Comparison of ENCODE assay signal across 15 cellular contexts in the genomic region with DNA sequence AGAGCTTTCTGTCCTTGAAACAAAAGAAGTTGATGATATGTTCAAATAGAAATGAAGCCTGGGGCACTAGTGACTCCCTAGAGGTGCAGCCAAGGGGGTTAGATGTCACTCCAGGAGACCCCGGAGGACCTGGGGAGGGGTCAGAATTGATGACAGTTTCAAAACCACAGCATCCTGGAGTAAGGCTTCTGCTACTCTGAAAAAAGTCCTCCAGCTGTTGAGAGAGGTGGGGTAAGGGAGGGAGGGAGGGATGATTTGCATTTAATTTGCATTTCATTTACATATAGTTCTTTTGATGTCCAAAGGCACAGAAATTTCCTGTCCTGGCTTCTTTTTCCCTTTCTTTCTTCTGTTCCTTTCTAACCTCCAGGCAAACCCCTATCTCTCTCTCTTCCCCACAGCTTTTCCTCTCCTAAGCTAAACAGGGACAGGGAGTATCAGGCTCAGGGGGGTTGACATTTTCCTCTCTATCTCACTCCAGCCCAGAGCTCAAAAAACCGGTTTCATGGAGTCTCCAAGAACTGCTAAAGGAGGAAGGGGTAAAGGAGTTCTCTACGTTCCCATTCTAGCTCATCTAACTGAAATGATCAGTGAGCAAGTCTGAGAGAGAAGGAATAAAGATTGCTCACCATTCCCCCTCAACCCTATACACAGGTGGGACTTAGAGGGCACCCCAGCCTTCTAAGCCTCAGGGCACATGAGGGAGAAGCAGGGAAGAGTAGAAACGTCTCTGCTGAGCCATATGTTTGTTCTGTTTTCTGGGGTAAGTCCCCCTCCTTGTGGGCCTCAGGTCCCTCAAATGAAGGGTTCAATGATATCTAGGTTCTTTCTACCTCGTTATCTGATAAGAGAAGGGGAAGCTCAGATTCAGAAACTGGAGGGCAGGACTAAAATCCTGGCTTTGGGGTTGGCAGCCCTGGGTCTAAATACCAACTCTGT. TPM values are rescaled to one million over a fixed set of nuclear protein-coding genes. Genes with fewer than 3 reads are reported as not detected.
DNase-seq lines count a peak whose midpoint lies in the region; ATAC-seq and TF ChIP-seq lines count a peak whose summit lies in the region.
"Had no signal": no experiment of that assay in that cellular context is flagged by ENCODE, and none has a peak within 500 bp of the region (broad histone marks: within the 10 kb centered on the region; RNA-seq: fewer than 3 reads in every experiment).

No MANE protein-coding gene starts in this region.

- H3K4me3 ChIP-seq in HCT116 (replicated peaks in 1 of 2; ENCODE audit: low read depth in 1 of 2, low read length in 2 of 2) (no peak overlapping the region), fibroblast of mammary gland (ENCODE audit: control insufficient read depth, low read depth, low read length) (no peak overlapping the region), prostate gland (no peak overlapping the region)

- H4K20me1 ChIP-seq in HCT116 (ENCODE audit: insufficient read depth): no peaks in the 10 kb centered on the region

- no peaks in the 10 kb centered on the region for H3K36me3 Mint-ChIP-seq in activated CD8-positive, alpha-beta memory T cell treated with anti-CD3 and anti-CD28 coated beads, Interleukin-2, amount 10 ng/mL, durations not matched to agents 7 days and 5 days
- H3K36me3 Mint-ChIP-seq: brain had no signal

- H3K9me3 Mint-ChIP-seq in activated CD8-positive, alpha-beta memory T cell treated with anti-CD3 and anti-CD28 coated beads, Interleukin-2, amount 10 ng/mL, durations not matched to agents 7 days and 5 days (ENCODE audit: low read depth): no peaks in the 10 kb centered on the region
- H3K9me3 Mint-ChIP-seq: T-helper 2 cell treated with Interferon-gamma antibody and Interleukin-4, amounts not matched to agents 5 μg/mL and 100 μg/mL, for 36 hours had no signal

- 37% methylated on average over 5 of the region's 5 CpGs for WGBS in prostate gland

- H2AFZ ChIP-seq in HCT116 (ENCODE audit: low read depth, low read length, poor library complexity, severe bottlenecking): no peak overlapping the region

- in situ Hi-C loops in Caki2 (cut with HindIII; ENCODE audit: low pct_unique_long_range_greater_than_20kb, low sequenced_read_pairs): no loop called here

- no peaks in the 10 kb centered on the region; the same call in 1 of the 2 replicates for H3K27me3 ChIP-seq in HCT116 (ENCODE audit: insufficient read depth, low read length)
- no peaks in the 10 kb centered on the region for H3K27me3 ChIP-seq in prostate gland (replicated peaks; ENCODE audit: insufficient read depth)

- TF ChIP-seq CTCF in HCT116 (IDR thresholded peaks at IDR 0.05 in 2 of 3, conservative IDR thresholded peaks at IDR 0.05 in 1 of 3; ENCODE audit: borderline replicate concordance in 1 of 3, insufficient read depth in 1 of 3, low read depth in 2 of 3, low read length in 2 of 3) (no peak), fibroblast of mammary gland (conservative IDR thresholded peaks at IDR 0.05; ENCODE audit: control insufficient read depth, insufficient read depth, low read depth, low read length) (no peak), GM10248 (IDR thresholded peaks at IDR 0.05; ENCODE audit: control extremely low read depth, extremely low read depth, low read depth, missing control alignments) (no peak), prostate gland (IDR thresholded peaks at IDR 0.05) (no peak)

- H3K9me3 ChIP-seq in HCT116 (ENCODE audit: control insufficient read depth in 1 of 2, insufficient read depth in 1 of 2, low read depth in 1 of 2, low read length in 2 of 2) (no peaks in the 10 kb centered on the region), prostate gland (no peaks in the 10 kb centered on the region)

- no peak overlapping the region for H3K4me2 ChIP-seq in HCT116 (ENCODE audit: low read length)

- no peak overlapping the region for H3K27ac Mint-ChIP-seq in activated CD8-positive, alpha-beta memory T cell treated with anti-CD3 and anti-CD28 coated beads, Interleukin-2, amount 10 ng/mL, durations not matched to agents 7 days and 5 days
- H3K27ac Mint-ChIP-seq: T-helper 2 cell treated with Interferon-gamma antibody and Interleukin-4, amounts not matched to agents 5 μg/mL and 100 μg/mL, for 36 hours had no signal

- TSS peak; percentile 98 for BruUV-seq in HCT116 (replicated peaks; lab: Mats Ljungman, UMichigan)

- H3K4me1 Mint-ChIP-seq in activated CD8-positive, alpha-beta memory T cell treated with anti-CD3 and anti-CD28 coated beads, Interleukin-2, amount 10 ng/mL, durations not matched to agents 7 days and 5 days: peaks cover 3% of the 10 kb centered on the region

- H3K79me2 ChIP-seq in HCT116 (ENCODE audit: insufficient read depth, low read length): no peaks in the 10 kb centered on the region

- ATAC-seq in HCT116 (peak; percentile 43), HG02970 (IDR thresholded peaks at IDR 0.05; ENCODE audit: low FRiP score, unreplicated experiment) (no peak)
- ATAC-seq in activated CD8-positive, alpha-beta memory T cell treated with anti-CD3 and anti-CD28 coated beads, Interleukin-2, amount 10 ng/mL, durations not matched to agents 7 days and 5 days: no peak

- no peak overlapping the region for H3K9ac ChIP-seq in HCT116 (ENCODE audit: low read length)

- intact Hi-C loops in HCT116 (cut with micrococcal nuclease): loop anchor here (5.0 kb wide), 1 partner anchor 716 kb away; no protein-coding TSS in a partner anchor
- intact Hi-C loops in prostate gland (cut with DNase I): loop anchor here (5.0 kb wide), 1 partner anchor 61 kb away; no protein-coding TSS in a partner anchor

- RAD21 ChIA-PET in HCT116 (lab: Charles Lee; ENCODE audit: low non-redundant PET in 1 of 2, low total read pairs in 2 of 2, uncharacterized antibody in 2 of 2, unreplicated experiment in 2 of 2): interaction anchor here (1.1 to 2.0 kb wide), 3 partner anchors 65 to 67 kb away, joined by 3 to 7 read pairs (median 4); no protein-coding TSS in a partner anchor

- peaks cover 78% of the 10 kb centered on the region for H3K27me3 Mint-ChIP-seq in activated CD8-positive, alpha-beta memory T cell treated with anti-CD3 and anti-CD28 coated beads, Interleukin-2, amount 10 ng/mL, durations not matched to agents 7 days and 5 days

- H3K27ac ChIP-seq in HCT116 (ENCODE audit: low read depth, low read length) (no peak overlapping the region), prostate gland (no peak overlapping the region)

- CTCF ChIA-PET in HCT116 (lab: Charles Lee) (interaction anchor here (1.2 to 11.9 kb wide), 3 partner anchors 11 to 65 kb away, joined by 3 to 240 read pairs (median 4); no protein-coding TSS in a partner anchor), GM10248 (lab: Yijun Ruan, JAX) (interaction anchor here (1.0 to 25.8 kb wide), 19 partner anchors 11 to 449 kb away, joined by 3 to 792 read pairs (median 11); a partner anchor contains a TSS)
- CTCF ChIA-PET in activated CD8-positive, alpha-beta memory T cell treated with anti-CD3 and anti-CD28 coated beads, Interleukin-2, amount 10 ng/mL, durations not matched to agents 7 days and 5 days (lab: Charles Lee): interaction anchor here (0.7 to 14.0 kb wide), 14 partner anchors 11 to 101 kb away, joined by 3 to 475 read pairs (median 10); no protein-coding TSS in a partner anchor

- peak; percentile 10 for DNase-seq in Caki2 (ENCODE audit: low read depth)
- DNase-seq in HCT116 (ENCODE audit: low read depth, low spot score): peak; percentile 37
- peak; percentile 39 for DNase-seq in RPMI7951 (ENCODE audit: low read depth)
- peak; percentile 65 for DNase-seq in fibroblast of mammary gland (ENCODE audit: low read depth)
- no peak for DNase-seq in activated CD8-positive, alpha-beta memory T cell treated with anti-CD3 and anti-CD28 coated beads, Interleukin-2, amount 10 ng/mL, durations not matched to agents 7 days and 5 days
- no peak for DNase-seq in GM10248 (ENCODE audit: extremely low spot score)
- DNase-seq in prostate gland (ENCODE audit: low spot score): no peak
- DNase-seq: BE2C; erythroblast; KBM-7; NCI-H510A treated with DMSO at 0.1 percent for 48 hours; stimulated activated naive CD4-positive, alpha-beta T cell treated with Interleukin-2 at 50 U/mL for 16 hours had no signal

- no peak overlapping the region for H3K4me3 Mint-ChIP-seq in activated CD8-positive, alpha-beta memory T cell treated with anti-CD3 and anti-CD28 coated beads, Interleukin-2, amount 10 ng/mL, durations not matched to agents 7 days and 5 days
- H3K4me3 Mint-ChIP-seq: brain; T-helper 2 cell treated with Interferon-gamma antibody and Interleukin-4, amounts not matched to agents 5 μg/mL and 100 μg/mL, for 36 hours had no signal

- TF ChIP-seq POLR2A in HCT116 (IDR thresholded peaks at IDR 0.05; ENCODE audit: borderline replicate concordance, extremely low read depth, insufficient read depth, insufficient read length): peak; percentile 99
- no peak for TF ChIP-seq POLR2A in prostate gland (IDR thresholded peaks at IDR 0.05)

- TF ChIP-seq RAD21 in HCT116 (IDR thresholded peaks at IDR 0.05; ENCODE audit: low read depth): no peak

- no peaks in the 10 kb centered on the region for H3K9me2 ChIP-seq in HCT116 (ENCODE audit: insufficient read depth)

- H3K36me3 ChIP-seq in HCT116 (ENCODE audit: control insufficient read depth in 1 of 2, insufficient read depth in 2 of 2, low read length in 2 of 2) (no peaks in the 10 kb centered on the region), prostate gland (no peaks in the 10 kb centered on the region)
- H3K36me3 ChIP-seq: BE2C had no signal

- POLR2A ChIA-PET in HCT116 (lab: Charles Lee): interaction anchor here (0.8 to 3.2 kb wide), 8 partner anchors 10 to 164 kb away, joined by 3 to 37 read pairs (median 4); no protein-coding TSS in a partner anchor
- POLR2A ChIA-PET in GM10248 (lab: Yijun Ruan, JAX): no interaction called here

- H3K4me1 ChIP-seq in HCT116 (ENCODE audit: control insufficient read depth in 1 of 2, insufficient read depth in 2 of 2, low read length in 2 of 2): no peaks in the 10 kb centered on the region
- peaks cover 2% of the 10 kb centered on the region for H3K4me1 ChIP-seq in prostate gland (replicated peaks)
- H3K4me1 ChIP-seq: BE2C had no signal

TF ChIP-seq in HCT116, 20 proteins besides CTCF, POLR2A, EP300 and RAD21:
- TF ChIP-seq POLR2AphosphoS5 (IDR thresholded peaks at IDR 0.05; ENCODE audit: low read depth, low read length): peak; percentile 62
- TF ChIP-seq ELF1 (IDR thresholded peaks at IDR 0.05; ENCODE audit: borderline replicate concordance, low read depth): no peak

RNA-seq across cellular contexts. Expression of a gene that starts 3.5 kb away (rescaled TPM):
- not detected in 2 replicates for total RNA-seq in Caki2 (2014; rRNA removed; shearing (Covaris generic); ENCODE audit: low replicate concordance)
- total RNA-seq in HCT116 (2021; ENCODE audit: unreplicated experiment) (0.15 TPM), prostate gland (1 to 10 TPM; 1.5 to 6.1 TPM)
- polyA plus RNA-seq in HCT116 (2012): 0.12 and 0.26 TPM in 2 replicates
- not detected in 2 replicates for total RNA-seq in RPMI7951 (2014; rRNA removed; shearing (Covaris generic))
- total RNA-seq in activated CD8-positive, alpha-beta memory T cell treated with anti-CD3 and anti-CD28 coated beads, Interleukin-2, amount 10 ng/mL, durations not matched to agents 7 days and 5 days: not detected

RNA-seq across cellular contexts. Expression of a gene that starts 25.6 kb away (rescaled TPM):
- total RNA-seq in Caki2 (2014; rRNA removed; shearing (Covaris generic); ENCODE audit: low replicate concordance): 20.4 and 31.0 TPM in 2 replicates
- total RNA-seq in HCT116 (2021; ENCODE audit: unreplicated experiment): 32.3 TPM
- polyA plus RNA-seq in HCT116 (2012): 24.3 and 26.3 TPM in 2 replicates
- 41.9 and 47.0 TPM in 2 replicates for total RNA-seq in RPMI7951 (2014; rRNA removed; shearing (Covaris generic))
- 10 to 100 TPM in 1 of 2 experiments, 1 to 10 TPM in 1; 6.5 to 10.5 TPM for total RNA-seq in activated CD8-positive, alpha-beta memory T cell treated with anti-CD3 and anti-CD28 coated beads, Interleukin-2, amount 10 ng/mL, durations not matched to agents 7 days and 5 days
- 10 to 100 TPM; 14.5 to 17.4 TPM for total RNA-seq in prostate gland

Comparison
In these comparisons a context has a peak if more than half of its experiments do, and no peak if none do; other contexts are left out.
1. DNase-seq: peak in Caki2 (single experiment), HCT116 (single experiment), RPMI7951 (single experiment) and fibroblast of mammary gland (single experiment); none in activated CD8-positive, alpha-beta memory T cell treated with anti-CD3 and anti-CD28 coated beads, Interleukin-2, amount 10 ng/mL, durations not matched to agents 7 days and 5 days (single experiment), GM10248 (single experiment) and prostate gland (single experiment).